In the genomic region with DNA sequence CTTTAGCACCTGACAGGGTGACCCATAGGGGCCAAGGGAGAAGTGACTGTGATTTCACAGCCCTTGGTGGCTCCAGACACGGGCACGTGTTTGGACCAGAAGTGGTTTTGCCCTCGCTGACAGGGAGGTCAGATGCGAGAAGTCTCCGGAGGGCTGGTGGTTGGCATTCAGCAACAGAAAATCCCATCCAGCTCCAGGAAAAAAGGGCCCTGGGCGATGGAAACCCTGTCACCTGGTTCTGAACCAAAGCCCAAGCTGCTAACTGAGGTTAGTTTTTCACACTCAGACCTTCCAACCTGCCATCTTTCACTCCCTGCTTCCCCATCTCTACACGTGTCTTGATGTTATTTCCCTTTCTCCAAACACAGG, we compare ENCODE assay signal across 9 cellular contexts.
DNase-seq lines count a peak whose midpoint lies in the region; ATAC-seq and TF ChIP-seq lines count a peak whose summit lies in the region.
"Had no signal": no experiment of that assay in that cellular context is flagged by ENCODE, and none has a peak within 500 bp of the region (broad histone marks: within the 10 kb centered on the region; RNA-seq: fewer than 3 reads in every experiment).

No MANE protein-coding gene starts in this region.

- H3K36me3 ChIP-seq in skeletal muscle satellite cell (ENCODE audit: insufficient read depth, low read length) = no peaks in the 10 kb centered on the region

- peak; percentile 34 for DNase-seq in MV-4-11 (lab: John Stamatoyannopoulos, UW)
- peak; percentile 47 for DNase-seq in Right ventricle myocardium superior
- no peak for DNase-seq in erythroblast (lab: John Stamatoyannopoulos, UW)
- DNase-seq in DMS114 treated with DMSO at 0.1 percent for 48 hours (lab: John Stamatoyannopoulos, UW; ENCODE audit: unreplicated experiment) = no peak
- DNase-seq in stimulated activated CD4-positive, alpha-beta T cell treated with anti-CD3 and anti-CD28 coated beads, Interleukin-15, amount 100 ng/mL, for 24 hours = no peak
- DNase-seq: natural killer cell had no signal

- H3K9ac ChIP-seq in skeletal muscle satellite cell (ENCODE audit: low read depth, low read length) = peak overlapping the region; percentile 92

- H3K4me1 ChIP-seq in skeletal muscle satellite cell (ENCODE audit: control insufficient read depth, insufficient read depth, low read length) = peaks cover 25% of the 10 kb centered on the region

- H3K9me3 ChIP-seq in skeletal muscle satellite cell (replicated peaks; ENCODE audit: low read length) = no peaks in the 10 kb centered on the region

- H3K27me3 ChIP-seq in skeletal muscle satellite cell (ENCODE audit: control insufficient read depth, insufficient read depth, low read length) = no peaks in the 10 kb centered on the region

- H3K4me2 ChIP-seq in skeletal muscle satellite cell (ENCODE audit: low read length) = peak overlapping the region; percentile 80

- peak overlapping the region; percentile 23 for H3K4me3 ChIP-seq in skeletal muscle satellite cell (ENCODE audit: low read length)

- peak; percentile 32 for ATAC-seq in GM21447 (IDR thresholded peaks at IDR 0.05; ENCODE audit: unreplicated experiment)
- ATAC-seq in Right ventricle myocardium superior (ENCODE audit: poor library complexity) = peak; percentile 4
- ATAC-seq in GM18861 (IDR thresholded peaks at IDR 0.05; ENCODE audit: unreplicated experiment) = no peak

- intact Hi-C loops in Right ventricle myocardium superior (cut with DNase I) = loop anchor here (5.0 kb wide), 1 partner anchor 63 kb away; no protein-coding TSS in a partner anchor

- TF ChIP-seq POLR2A in erythroblast (IDR thresholded peaks at IDR 0.05; ENCODE audit: low read length) = no peak

Comparison
In these comparisons a context has a peak if more than half of its experiments do, and no peak if none do; other contexts are left out.
1. DNase-seq: peak in MV-4-11 (single experiment) and Right ventricle myocardium superior (single experiment); none in erythroblast (0 of 2), DMS114 treated with DMSO at 0.1 percent for 48 hours (single experiment) and stimulated activated CD4-positive, alpha-beta T cell treated with anti-CD3 and anti-CD28 coated beads, Interleukin-15, amount 100 ng/mL, for 24 hours (single experiment).